19 cellular contexts compared by ENCODE assay signal in genomic region chr17:77038860-77039555, GRCh38.
"Had no signal": no experiment of that assay in that cellular context is flagged by ENCODE, and none has a peak within 500 bp of the region (broad histone marks: within the 10 kb centered on the region; RNA-seq: fewer than 3 reads in every experiment).

No MANE protein-coding gene starts in this region.

- H3K36me3 Mint-ChIP-seq: IgD-negative memory B cell had no signal

- H3K9me3 ChIP-seq: SJSA1 had no signal

- H3K36me3 ChIP-seq: SJSA1 had no signal

- H3K4me3 Mint-ChIP-seq: IgD-negative memory B cell had no signal

- H3K4me3 ChIP-seq: SJSA1, SK-N-MC had no signal

- DNase-seq: KBM-7, MV-4-11, NCI-H1048, NCI-H1105, NCI-H1417, NCI-H1694 treated with DMSO at 0.1 percent for 48 hours, NCI-H2029, NCI-H2081 treated with DMSO at 0.1 percent for 48 hours, NCI-H2171, NCI-H524, NCI-H526 treated with DMSO at 0.1 percent for 48 hours, NCI-H774, Right ventricle myocardium superior, RPMI8226, SIG-M5 had no signal

- H3K27ac ChIP-seq: HL-60, SJSA1, SK-N-MC had no signal

- H3K27me3 ChIP-seq: SJSA1 had no signal

- H3K27ac Mint-ChIP-seq: IgD-negative memory B cell had no signal
